8 cellular contexts compared by ENCODE assay signal in the genomic region with DNA sequence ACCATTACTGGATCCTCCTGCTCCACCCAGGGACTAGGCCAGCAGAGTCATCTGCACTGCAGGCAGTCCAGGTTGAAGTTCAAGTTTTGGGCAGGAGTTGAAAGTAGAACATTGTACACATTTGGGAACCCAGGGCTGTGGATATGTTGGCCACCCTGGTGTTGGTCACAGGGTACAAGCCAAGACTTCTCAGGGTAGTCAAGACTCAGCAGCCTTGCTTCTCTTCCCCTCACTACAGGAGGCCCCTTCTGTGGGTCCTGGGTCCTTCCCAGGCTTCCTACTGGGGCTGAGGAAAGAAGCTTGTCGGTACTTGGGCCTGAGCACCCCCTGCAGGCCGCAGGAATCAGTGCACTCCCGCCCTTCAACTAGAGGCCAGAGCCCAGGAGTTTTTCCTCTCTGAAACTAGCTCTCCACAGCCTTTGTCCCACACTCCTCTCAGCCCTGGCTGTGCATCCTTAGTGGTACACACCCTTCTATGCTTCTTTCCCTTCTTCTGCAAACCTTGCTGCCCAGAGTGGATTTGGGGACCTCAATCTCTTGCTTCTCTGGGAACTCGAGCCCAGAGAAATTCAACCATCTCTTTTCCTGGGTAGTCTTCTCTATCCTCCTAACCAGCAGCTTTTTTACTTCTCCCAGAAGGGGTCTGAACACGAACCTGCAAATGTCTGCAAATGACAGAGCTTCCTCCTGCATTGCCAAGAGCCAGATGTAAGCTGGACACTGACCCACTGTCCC. TPM values are rescaled to one million over a fixed set of nuclear protein-coding genes. Genes with fewer than 3 reads are reported as not detected.
DNase-seq lines count a peak whose midpoint lies in the region; ATAC-seq and TF ChIP-seq lines count a peak whose summit lies in the region.

No MANE protein-coding gene starts in this region.

- no peak overlapping the region for H3K4me3 ChIP-seq in prostate gland

- H3K9me3 ChIP-seq in prostate gland, result no peaks in the 10 kb centered on the region

- H3K36me3 ChIP-seq in prostate gland, result no peaks in the 10 kb centered on the region

- no peaks in the 10 kb centered on the region for H3K27me3 ChIP-seq in prostate gland (replicated peaks; ENCODE audit: insufficient read depth)

- DNase-seq in GM19238 (ENCODE audit: insufficient read length, low spot score) (peak; percentile 55), RWPE1 (ENCODE audit: low spot score) (peak; percentile 46), glutamatergic neuron (peak; percentile 63), prostate gland (ENCODE audit: low spot score) (peak; percentile 35), NCI-H1048 (lab: John Stamatoyannopoulos, UW) (no peak)
- DNase-seq in activated gamma-delta T cell treated with anti-CD3 and anti-CD28 coated beads, Interleukin-2, amount 50 U/mL, for 16 hours (ENCODE audit: low read depth), result peak; percentile 23

- no peaks in the 10 kb centered on the region for H3K4me1 ChIP-seq in prostate gland (replicated peaks)

- H3K27ac ChIP-seq in C4-2B (no peak overlapping the region), RWPE1 (no peak overlapping the region), prostate gland (no peak overlapping the region)

- H3K4me1 Mint-ChIP-seq in glutamatergic neuron (ENCODE audit: low read depth, unreplicated experiment), result no peaks in the 10 kb centered on the region

- H3K4me3 Mint-ChIP-seq in glutamatergic neuron (ENCODE audit: unreplicated experiment), result no peak overlapping the region

- no peak overlapping the region for H3K27ac Mint-ChIP-seq in glutamatergic neuron (ENCODE audit: unreplicated experiment)

- no peaks in the 10 kb centered on the region for H3K9me3 Mint-ChIP-seq in glutamatergic neuron (ENCODE audit: unreplicated experiment)

- TF ChIP-seq POLR2A in prostate gland (IDR thresholded peaks at IDR 0.05), result no peak

- no peaks in the 10 kb centered on the region for H3K36me3 Mint-ChIP-seq in glutamatergic neuron (ENCODE audit: unreplicated experiment)

- TF ChIP-seq CTCF in C4-2B (conservative IDR thresholded peaks at IDR 0.05) (peak; percentile 87), RWPE1 (conservative IDR thresholded peaks at IDR 0.05; ENCODE audit: low read depth) (peak; percentile 39), glutamatergic neuron (IDR thresholded peaks at IDR 0.05; ENCODE audit: partially characterized antibody, unreplicated experiment) (peak; percentile 83), prostate gland (IDR thresholded peaks at IDR 0.05) (peak; percentile 42 to 75 (median 68))

- ATAC-seq in HG03354 (IDR thresholded peaks at IDR 0.05; ENCODE audit: poor library complexity, severe bottlenecking, unreplicated experiment), result peak; percentile 88

- intact Hi-C loops in prostate gland (cut with DNase I), result loop anchor here (10.0 kb wide), 1 partner anchor 419 kb away; no protein-coding TSS in a partner anchor

- H3K27me3 Mint-ChIP-seq in glutamatergic neuron (ENCODE audit: unreplicated experiment), result no peaks in the 10 kb centered on the region

- CTCF ChIA-PET in RWPE1 (lab: Yijun Ruan, JAX), result interaction anchor here (0.6 to 2.7 kb wide), 13 partner anchors 11 to 912 kb away, joined by 3 to 27 read pairs (median 3); no protein-coding TSS in a partner anchor

- POLR2A ChIA-PET in RWPE1 (lab: Yijun Ruan, JAX; ENCODE audit: low non-redundant PET), result interaction anchor here (0.6 kb wide), 1 partner anchor 62 kb away, joined by 3 read pairs; no protein-coding TSS in a partner anchor

- WGBS in prostate gland, result 32% methylated on average over 5 of the region's 5 CpGs

RNA-seq across cellular contexts. Expression of a gene that starts 2.6 kb away (rescaled TPM):
- total RNA-seq in glutamatergic neuron (ENCODE audit: unreplicated experiment) (9.6 TPM), prostate gland (1 to 10 TPM; 1.2 to 4.7 TPM)

RNA-seq across cellular contexts. Expression of a gene that starts 24.5 kb away (rescaled TPM):
- total RNA-seq in glutamatergic neuron (ENCODE audit: unreplicated experiment) (142 TPM), prostate gland (10 to 100 TPM; 35.4 to 65.5 TPM)

RNA-seq across cellular contexts. Expression of a gene that starts 30.3 kb away (rescaled TPM):
- total RNA-seq in glutamatergic neuron (ENCODE audit: unreplicated experiment), result 128 TPM
- total RNA-seq in prostate gland, result 10 to 100 TPM; 20.3 to 23.7 TPM

RNA-seq across cellular contexts. Expression of a gene that starts 37.7 kb away (rescaled TPM):
- total RNA-seq in glutamatergic neuron (ENCODE audit: unreplicated experiment) (53.3 TPM), prostate gland (100 to 1,000 TPM in 1 of 2 donors, 10 to 100 TPM in 1; 87.3 to 110 TPM)

RNA-seq across cellular contexts. Expression of a gene that starts 37.9 kb away (rescaled TPM):
- total RNA-seq in glutamatergic neuron (ENCODE audit: unreplicated experiment) (35.9 TPM), prostate gland (10 to 100 TPM; 29.4 to 35.6 TPM)
